In genomic region chr20:17860306-17861197, GRCh38 we compare ENCODE assay signal across 1 cellular context.
TF ChIP-seq lines count a peak whose summit lies in the region.

No MANE protein-coding gene starts in this region.

TF ChIP-seq in HepG2, 621 proteins besides CTCF, POLR2A, EP300 and RAD21 (continued from another document and continues in another):
- TF ChIP-seq ZNF414 (CRISPR knock-in tag; IDR thresholded peaks at IDR 0.05) (no peak), ZNF354B (CRISPR knock-in tag; IDR thresholded peaks at IDR 0.05) (peak; percentile 95; the same call in 1 of the 2 replicates), GATA4 (IDR thresholded peaks at IDR 0.05; ENCODE audit: borderline replicate concordance, low read depth) (no peak), SSRP1 (CRISPR knock-in tag; IDR thresholded peaks at IDR 0.05) (no peak), KDM4B (CRISPR knock-in tag; IDR thresholded peaks at IDR 0.05) (0 out of 2 replicates have a peak, but pooled peaks have one; percentile 23), MEF2D (CRISPR knock-in tag; IDR thresholded peaks at IDR 0.05) (no peak), NR2F1 (CRISPR knock-in tag; IDR thresholded peaks at IDR 0.05) (no peak), FOXM1 (CRISPR knock-in tag; IDR thresholded peaks at IDR 0.05) (no peak), ZNF616 (CRISPR knock-in tag; IDR thresholded peaks at IDR 0.05; ENCODE audit: low read depth) (no peak), KDM2A (CRISPR knock-in tag; IDR thresholded peaks at IDR 0.05; ENCODE audit: borderline replicate concordance, low read depth) (no peak), HMGXB4 (CRISPR knock-in tag; IDR thresholded peaks at IDR 0.05; ENCODE audit: borderline replicate concordance in 1 of 2, low read depth in 1 of 2) (no peak; a peak in 1 of 4 replicates), KAT8 (CRISPR knock-in tag; IDR thresholded peaks at IDR 0.05) (no peak), YY1 (IDR thresholded peaks at IDR 0.05; ENCODE audit: insufficient read depth, insufficient replicate concordance, low read depth, low read length) (no peak), TBX2 (CRISPR knock-in tag; IDR thresholded peaks at IDR 0.05; ENCODE audit: borderline replicate concordance) (0 out of 2 replicates have a peak, but pooled peaks have one; percentile 16), SRSF4 (IDR thresholded peaks at IDR 0.05; ENCODE audit: low read depth, low read length, poor library complexity, severe bottlenecking) (no peak), ZNF451 (CRISPR knock-in tag; IDR thresholded peaks at IDR 0.05) (no peak), ATF4 (CRISPR knock-in tag; IDR thresholded peaks at IDR 0.05) (no peak), FUBP1 (CRISPR knock-in tag; IDR thresholded peaks at IDR 0.05; ENCODE audit: borderline replicate concordance) (no peak), RELA (CRISPR knock-in tag; IDR thresholded peaks at IDR 0.05) (no peak), ZNF362 (CRISPR knock-in tag; IDR thresholded peaks at IDR 0.05; ENCODE audit: borderline replicate concordance) (peak; percentile 23; the same call in 1 of the 2 replicates), ZNF777 (CRISPR knock-in tag; IDR thresholded peaks at IDR 0.05) (no peak), ZNF343 (CRISPR knock-in tag; IDR thresholded peaks at IDR 0.05) (no peak), ZNF883 (CRISPR knock-in tag; IDR thresholded peaks at IDR 0.05; ENCODE audit: not compliant biosample characterization) (no peak), ZNF121 (CRISPR knock-in tag; IDR thresholded peaks at IDR 0.05) (no peak), TEAD3 (CRISPR knock-in tag; optimal IDR thresholded peaks at IDR 0.05; ENCODE audit: borderline replicate concordance) (peak; percentile 6), CEBPB (IDR thresholded peaks at IDR 0.05; ENCODE audit: borderline replicate concordance, low read depth, low read length) (no peak), ZNF253 (CRISPR knock-in tag; IDR thresholded peaks at IDR 0.05; ENCODE audit: borderline replicate concordance) (no peak), NONO (IDR thresholded peaks at IDR 0.05) (no peak), NONO (CRISPR knock-in tag; conservative IDR thresholded peaks at IDR 0.05) (no peak), ZNF691 (CRISPR knock-in tag; IDR thresholded peaks at IDR 0.05; ENCODE audit: borderline replicate concordance, low read depth) (no peak), THAP8 (CRISPR knock-in tag; IDR thresholded peaks at IDR 0.05; ENCODE audit: borderline replicate concordance) (no peak), MIER2 (CRISPR knock-in tag; IDR thresholded peaks at IDR 0.05) (0 out of 2 replicates have a peak, but pooled peaks have one; percentile 30), ERF (CRISPR knock-in tag; IDR thresholded peaks at IDR 0.05) (no peak; the same call in 1 of the 2 replicates), ZNF513 (CRISPR knock-in tag; conservative IDR thresholded peaks at IDR 0.05) (no peak), ZNF275 (CRISPR knock-in tag; IDR thresholded peaks at IDR 0.05; ENCODE audit: borderline replicate concordance) (no peak), RFX5 (IDR thresholded peaks at IDR 0.05; ENCODE audit: low read depth, low read length) (no peak), RCOR2 (CRISPR knock-in tag; IDR thresholded peaks at IDR 0.05) (0 out of 2 replicates have a peak, but pooled peaks have one; percentile 35), ZNF607 (CRISPR knock-in tag; IDR thresholded peaks at IDR 0.05; ENCODE audit: borderline replicate concordance) (no peak), ZBTB33 (CRISPR knock-in tag; IDR thresholded peaks at IDR 0.05) (peak; percentile 78), SMYD3 (CRISPR knock-in tag; IDR thresholded peaks at IDR 0.05) (0 out of 2 replicates have a peak, but pooled peaks have one; percentile 50), FOXA1 (IDR thresholded peaks at IDR 0.05) (no peak), FOXA1 (CRISPR knock-in tag; IDR thresholded peaks at IDR 0.05) (no peak), ETV6 (CRISPR knock-in tag; conservative IDR thresholded peaks at IDR 0.05) (no peak), IRF2 (CRISPR knock-in tag; IDR thresholded peaks at IDR 0.05) (no peak), NR1H2 (CRISPR knock-in tag; IDR thresholded peaks at IDR 0.05; ENCODE audit: borderline replicate concordance, low read depth) (peak; percentile 30; the same call in 1 of the 2 replicates), ZC3H4 (CRISPR knock-in tag; IDR thresholded peaks at IDR 0.05; ENCODE audit: borderline replicate concordance) (peak; percentile 20; the same call in 1 of the 2 replicates), ZNF574 (CRISPR knock-in tag; IDR thresholded peaks at IDR 0.05) (peak; percentile 16; the same call in 1 of the 2 replicates), DMAP1 (CRISPR knock-in tag; IDR thresholded peaks at IDR 0.05) (no peak), ZNF10 (CRISPR knock-in tag; IDR thresholded peaks at IDR 0.05; ENCODE audit: borderline replicate concordance, low read depth) (no peak), PHF20 (CRISPR knock-in tag; IDR thresholded peaks at IDR 0.05) (no peak), JUND (CRISPR knock-in tag; IDR thresholded peaks at IDR 0.05) (no peak), ZNF138 (CRISPR knock-in tag; IDR thresholded peaks at IDR 0.05; ENCODE audit: low read depth) (no peak)
